ENCODE assay signal across 1 cellular context in genomic region chr9:92764988-92765936, GRCh38.
TF ChIP-seq lines count a peak whose summit lies in the region.

No MANE protein-coding gene starts in this region.

TF ChIP-seq in HepG2, 621 proteins besides CTCF, POLR2A, EP300 and RAD21 (continued from another document and continues in another):
- TF ChIP-seq, protein P1, sequence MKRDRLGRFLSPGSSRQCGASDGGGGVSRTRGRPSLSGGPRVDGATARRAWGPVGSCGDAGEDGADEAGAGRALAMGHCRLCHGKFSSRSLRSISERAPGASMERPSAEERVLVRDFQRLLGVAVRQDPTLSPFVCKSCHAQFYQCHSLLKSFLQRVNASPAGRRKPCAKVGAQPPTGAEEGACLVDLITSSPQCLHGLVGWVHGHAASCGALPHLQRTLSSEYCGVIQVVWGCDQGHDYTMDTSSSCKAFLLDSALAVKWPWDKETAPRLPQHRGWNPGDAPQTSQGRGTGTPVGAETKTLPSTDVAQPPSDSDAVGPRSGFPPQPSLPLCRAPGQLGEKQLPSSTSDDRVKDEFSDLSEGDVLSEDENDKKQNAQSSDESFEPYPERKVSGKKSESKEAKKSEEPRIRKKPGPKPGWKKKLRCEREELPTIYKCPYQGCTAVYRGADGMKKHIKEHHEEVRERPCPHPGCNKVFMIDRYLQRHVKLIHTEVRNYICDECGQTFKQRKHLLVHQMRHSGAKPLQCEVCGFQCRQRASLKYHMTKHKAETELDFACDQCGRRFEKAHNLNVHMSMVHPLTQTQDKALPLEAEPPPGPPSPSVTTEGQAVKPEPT (CRISPR knock-in tag; IDR thresholded peaks at IDR 0.05; ENCODE audit: low read depth), result no peak
- TF ChIP-seq ZNF180 (CRISPR knock-in tag; IDR thresholded peaks at IDR 0.05; ENCODE audit: borderline replicate concordance, low read depth) (0 out of 2 replicates have a peak, but pooled peaks have one; percentile 61), TARDBP (CRISPR knock-in tag; IDR thresholded peaks at IDR 0.05) (peak; percentile 66), GATAD1 (CRISPR knock-in tag; IDR thresholded peaks at IDR 0.05) (peak; percentile 83), FOSL1 (CRISPR knock-in tag; IDR thresholded peaks at IDR 0.05; ENCODE audit: borderline replicate concordance) (no peak), SIN3B (IDR thresholded peaks at IDR 0.05; ENCODE audit: low read length) (no peak), HIVEP1 (CRISPR knock-in tag; IDR thresholded peaks at IDR 0.05) (no peak; the same call in 1 of the 2 replicates), NFYB (CRISPR knock-in tag; IDR thresholded peaks at IDR 0.05) (peak; percentile 94), ZNF484 (CRISPR knock-in tag; IDR thresholded peaks at IDR 0.05; ENCODE audit: borderline replicate concordance, low read depth) (no peak), SP5 (CRISPR knock-in tag; IDR thresholded peaks at IDR 0.05; ENCODE audit: borderline replicate concordance, low read depth) (peak; percentile 14; the same call in 1 of the 2 replicates), ZNF761 (CRISPR knock-in tag; conservative IDR thresholded peaks at IDR 0.05) (no peak), ZNF564 (CRISPR knock-in tag; IDR thresholded peaks at IDR 0.05) (no peak; the same call in 1 of the 2 replicates), SALL2 (CRISPR knock-in tag; IDR thresholded peaks at IDR 0.05) (no peak), ZNF672 (CRISPR knock-in tag; IDR thresholded peaks at IDR 0.05) (no peak), USF2 (IDR thresholded peaks at IDR 0.05; ENCODE audit: low read depth, low read length) (no peak), USF2 (CRISPR knock-in tag; IDR thresholded peaks at IDR 0.05; ENCODE audit: borderline replicate concordance) (0 out of 2 replicates have a peak, but pooled peaks have one; percentile 16), KLF11 (CRISPR knock-in tag; IDR thresholded peaks at IDR 0.05) (no peak), ZNF747 (CRISPR knock-in tag; IDR thresholded peaks at IDR 0.05; ENCODE audit: borderline replicate concordance) (peak; percentile 83; the same call in 1 of the 2 replicates), SRSF4 (IDR thresholded peaks at IDR 0.05; ENCODE audit: low read depth, low read length, poor library complexity, severe bottlenecking) (no peak), ZNF558 (CRISPR knock-in tag; IDR thresholded peaks at IDR 0.05; ENCODE audit: borderline replicate concordance) (0 out of 2 replicates have a peak, but pooled peaks have one; percentile 9), TEAD3 (CRISPR knock-in tag; optimal IDR thresholded peaks at IDR 0.05; ENCODE audit: borderline replicate concordance) (peak; percentile 40), HNRNPK (IDR thresholded peaks at IDR 0.05; ENCODE audit: low read depth, low read length, poor library complexity, severe bottlenecking) (peak; percentile 51), RARG (CRISPR knock-in tag; IDR thresholded peaks at IDR 0.05; ENCODE audit: low read depth) (no peak), WIZ (CRISPR knock-in tag; IDR thresholded peaks at IDR 0.05) (no peak)
- TF ChIP-seq, protein P2, sequence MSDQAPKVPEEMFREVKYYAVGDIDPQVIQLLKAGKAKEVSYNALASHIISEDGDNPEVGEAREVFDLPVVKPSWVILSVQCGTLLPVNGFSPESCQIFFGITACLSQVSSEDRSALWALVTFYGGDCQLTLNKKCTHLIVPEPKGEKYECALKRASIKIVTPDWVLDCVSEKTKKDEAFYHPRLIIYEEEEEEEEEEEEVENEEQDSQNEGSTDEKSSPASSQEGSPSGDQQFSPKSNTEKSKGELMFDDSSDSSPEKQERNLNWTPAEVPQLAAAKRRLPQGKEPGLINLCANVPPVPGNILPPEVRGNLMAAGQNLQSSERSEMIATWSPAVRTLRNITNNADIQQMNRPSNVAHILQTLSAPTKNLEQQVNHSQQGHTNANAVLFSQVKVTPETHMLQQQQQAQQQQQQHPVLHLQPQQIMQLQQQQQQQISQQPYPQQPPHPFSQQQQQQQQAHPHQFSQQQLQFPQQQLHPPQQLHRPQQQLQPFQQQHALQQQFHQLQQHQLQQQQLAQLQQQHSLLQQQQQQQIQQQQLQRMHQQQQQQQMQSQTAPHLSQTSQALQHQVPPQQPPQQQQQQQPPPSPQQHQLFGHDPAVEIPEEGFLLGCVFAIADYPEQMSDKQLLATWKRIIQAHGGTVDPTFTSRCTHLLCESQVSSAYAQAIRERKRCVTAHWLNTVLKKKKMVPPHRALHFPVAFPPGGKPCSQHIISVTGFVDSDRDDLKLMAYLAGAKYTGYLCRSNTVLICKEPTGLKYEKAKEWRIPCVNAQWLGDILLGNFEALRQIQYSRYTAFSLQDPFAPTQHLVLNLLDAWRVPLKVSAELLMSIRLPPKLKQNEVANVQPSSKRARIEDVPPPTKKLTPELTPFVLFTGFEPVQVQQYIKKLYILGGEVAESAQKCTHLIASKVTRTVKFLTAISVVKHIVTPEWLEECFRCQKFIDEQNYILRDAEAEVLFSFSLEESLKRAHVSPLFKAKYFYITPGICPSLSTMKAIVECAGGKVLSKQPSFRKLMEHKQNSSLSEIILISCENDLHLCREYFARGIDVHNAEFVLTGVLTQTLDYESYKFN (CRISPR knock-in tag; conservative IDR thresholded peaks at IDR 0.05), result 0 out of 2 replicates have a peak, but pooled peaks have one; percentile 29
- TF ChIP-seq, protein P3, sequence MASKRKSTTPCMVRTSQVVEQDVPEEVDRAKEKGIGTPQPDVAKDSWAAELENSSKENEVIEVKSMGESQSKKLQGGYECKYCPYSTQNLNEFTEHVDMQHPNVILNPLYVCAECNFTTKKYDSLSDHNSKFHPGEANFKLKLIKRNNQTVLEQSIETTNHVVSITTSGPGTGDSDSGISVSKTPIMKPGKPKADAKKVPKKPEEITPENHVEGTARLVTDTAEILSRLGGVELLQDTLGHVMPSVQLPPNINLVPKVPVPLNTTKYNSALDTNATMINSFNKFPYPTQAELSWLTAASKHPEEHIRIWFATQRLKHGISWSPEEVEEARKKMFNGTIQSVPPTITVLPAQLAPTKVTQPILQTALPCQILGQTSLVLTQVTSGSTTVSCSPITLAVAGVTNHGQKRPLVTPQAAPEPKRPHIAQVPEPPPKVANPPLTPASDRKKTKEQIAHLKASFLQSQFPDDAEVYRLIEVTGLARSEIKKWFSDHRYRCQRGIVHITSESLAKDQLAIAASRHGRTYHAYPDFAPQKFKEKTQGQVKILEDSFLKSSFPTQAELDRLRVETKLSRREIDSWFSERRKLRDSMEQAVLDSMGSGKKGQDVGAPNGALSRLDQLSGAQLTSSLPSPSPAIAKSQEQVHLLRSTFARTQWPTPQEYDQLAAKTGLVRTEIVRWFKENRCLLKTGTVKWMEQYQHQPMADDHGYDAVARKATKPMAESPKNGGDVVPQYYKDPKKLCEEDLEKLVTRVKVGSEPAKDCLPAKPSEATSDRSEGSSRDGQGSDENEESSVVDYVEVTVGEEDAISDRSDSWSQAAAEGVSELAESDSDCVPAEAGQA (IDR thresholded peaks at IDR 0.05; ENCODE audit: low read depth), result peak; percentile 53; the same call in 1 of the 2 replicates
- TF ChIP-seq, protein P3 (CRISPR knock-in tag; IDR thresholded peaks at IDR 0.05; ENCODE audit: borderline replicate concordance), result no peak
- TF ChIP-seq, protein P4, sequence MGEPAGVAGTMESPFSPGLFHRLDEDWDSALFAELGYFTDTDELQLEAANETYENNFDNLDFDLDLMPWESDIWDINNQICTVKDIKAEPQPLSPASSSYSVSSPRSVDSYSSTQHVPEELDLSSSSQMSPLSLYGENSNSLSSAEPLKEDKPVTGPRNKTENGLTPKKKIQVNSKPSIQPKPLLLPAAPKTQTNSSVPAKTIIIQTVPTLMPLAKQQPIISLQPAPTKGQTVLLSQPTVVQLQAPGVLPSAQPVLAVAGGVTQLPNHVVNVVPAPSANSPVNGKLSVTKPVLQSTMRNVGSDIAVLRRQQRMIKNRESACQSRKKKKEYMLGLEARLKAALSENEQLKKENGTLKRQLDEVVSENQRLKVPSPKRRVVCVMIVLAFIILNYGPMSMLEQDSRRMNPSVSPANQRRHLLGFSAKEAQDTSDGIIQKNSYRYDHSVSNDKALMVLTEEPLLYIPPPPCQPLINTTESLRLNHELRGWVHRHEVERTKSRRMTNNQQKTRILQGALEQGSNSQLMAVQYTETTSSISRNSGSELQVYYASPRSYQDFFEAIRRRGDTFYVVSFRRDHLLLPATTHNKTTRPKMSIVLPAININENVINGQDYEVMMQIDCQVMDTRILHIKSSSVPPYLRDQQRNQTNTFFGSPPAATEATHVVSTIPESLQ (CRISPR knock-in tag; conservative IDR thresholded peaks at IDR 0.05), result no peak
- TF ChIP-seq, protein P5, sequence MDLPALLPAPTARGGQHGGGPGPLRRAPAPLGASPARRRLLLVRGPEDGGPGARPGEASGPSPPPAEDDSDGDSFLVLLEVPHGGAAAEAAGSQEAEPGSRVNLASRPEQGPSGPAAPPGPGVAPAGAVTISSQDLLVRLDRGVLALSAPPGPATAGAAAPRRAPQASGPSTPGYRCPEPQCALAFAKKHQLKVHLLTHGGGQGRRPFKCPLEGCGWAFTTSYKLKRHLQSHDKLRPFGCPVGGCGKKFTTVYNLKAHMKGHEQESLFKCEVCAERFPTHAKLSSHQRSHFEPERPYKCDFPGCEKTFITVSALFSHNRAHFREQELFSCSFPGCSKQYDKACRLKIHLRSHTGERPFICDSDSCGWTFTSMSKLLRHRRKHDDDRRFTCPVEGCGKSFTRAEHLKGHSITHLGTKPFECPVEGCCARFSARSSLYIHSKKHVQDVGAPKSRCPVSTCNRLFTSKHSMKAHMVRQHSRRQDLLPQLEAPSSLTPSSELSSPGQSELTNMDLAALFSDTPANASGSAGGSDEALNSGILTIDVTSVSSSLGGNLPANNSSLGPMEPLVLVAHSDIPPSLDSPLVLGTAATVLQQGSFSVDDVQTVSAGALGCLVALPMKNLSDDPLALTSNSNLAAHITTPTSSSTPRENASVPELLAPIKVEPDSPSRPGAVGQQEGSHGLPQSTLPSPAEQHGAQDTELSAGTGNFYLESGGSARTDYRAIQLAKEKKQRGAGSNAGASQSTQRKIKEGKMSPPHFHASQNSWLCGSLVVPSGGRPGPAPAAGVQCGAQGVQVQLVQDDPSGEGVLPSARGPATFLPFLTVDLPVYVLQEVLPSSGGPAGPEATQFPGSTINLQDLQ (CRISPR knock-in tag; IDR thresholded peaks at IDR 0.05), result no peak
- TF ChIP-seq, protein P6, sequence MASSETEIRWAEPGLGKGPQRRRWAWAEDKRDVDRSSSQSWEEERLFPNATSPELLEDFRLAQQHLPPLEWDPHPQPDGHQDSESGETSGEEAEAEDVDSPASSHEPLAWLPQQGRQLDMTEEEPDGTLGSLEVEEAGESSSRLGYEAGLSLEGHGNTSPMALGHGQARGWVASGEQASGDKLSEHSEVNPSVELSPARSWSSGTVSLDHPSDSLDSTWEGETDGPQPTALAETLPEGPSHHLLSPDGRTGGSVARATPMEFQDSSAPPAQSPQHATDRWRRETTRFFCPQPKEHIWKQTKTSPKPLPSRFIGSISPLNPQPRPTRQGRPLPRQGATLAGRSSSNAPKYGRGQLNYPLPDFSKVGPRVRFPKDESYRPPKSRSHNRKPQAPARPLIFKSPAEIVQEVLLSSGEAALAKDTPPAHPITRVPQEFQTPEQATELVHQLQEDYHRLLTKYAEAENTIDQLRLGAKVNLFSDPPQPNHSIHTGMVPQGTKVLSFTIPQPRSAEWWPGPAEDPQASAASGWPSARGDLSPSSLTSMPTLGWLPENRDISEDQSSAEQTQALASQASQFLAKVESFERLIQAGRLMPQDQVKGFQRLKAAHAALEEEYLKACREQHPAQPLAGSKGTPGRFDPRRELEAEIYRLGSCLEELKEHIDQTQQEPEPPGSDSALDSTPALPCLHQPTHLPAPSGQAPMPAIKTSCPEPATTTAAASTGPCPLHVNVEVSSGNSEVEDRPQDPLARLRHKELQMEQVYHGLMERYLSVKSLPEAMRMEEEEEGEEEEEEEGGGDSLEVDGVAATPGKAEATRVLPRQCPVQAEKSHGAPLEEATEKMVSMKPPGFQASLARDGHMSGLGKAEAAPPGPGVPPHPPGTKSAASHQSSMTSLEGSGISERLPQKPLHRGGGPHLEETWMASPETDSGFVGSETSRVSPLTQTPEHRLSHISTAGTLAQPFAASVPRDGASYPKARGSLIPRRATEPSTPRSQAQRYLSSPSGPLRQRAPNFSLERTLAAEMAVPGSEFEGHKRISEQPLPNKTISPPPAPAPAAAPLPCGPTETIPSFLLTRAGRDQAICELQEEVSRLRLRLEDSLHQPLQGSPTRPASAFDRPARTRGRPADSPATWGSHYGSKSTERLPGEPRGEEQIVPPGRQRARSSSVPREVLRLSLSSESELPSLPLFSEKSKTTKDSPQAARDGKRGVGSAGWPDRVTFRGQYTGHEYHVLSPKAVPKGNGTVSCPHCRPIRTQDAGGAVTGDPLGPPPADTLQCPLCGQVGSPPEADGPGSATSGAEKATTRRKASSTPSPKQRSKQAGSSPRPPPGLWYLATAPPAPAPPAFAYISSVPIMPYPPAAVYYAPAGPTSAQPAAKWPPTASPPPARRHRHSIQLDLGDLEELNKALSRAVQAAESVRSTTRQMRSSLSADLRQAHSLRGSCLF (CRISPR knock-in tag; IDR thresholded peaks at IDR 0.05; ENCODE audit: borderline replicate concordance), result no peak
